Comparison of ENCODE assay signal across 1 cellular context in the genomic region with DNA sequence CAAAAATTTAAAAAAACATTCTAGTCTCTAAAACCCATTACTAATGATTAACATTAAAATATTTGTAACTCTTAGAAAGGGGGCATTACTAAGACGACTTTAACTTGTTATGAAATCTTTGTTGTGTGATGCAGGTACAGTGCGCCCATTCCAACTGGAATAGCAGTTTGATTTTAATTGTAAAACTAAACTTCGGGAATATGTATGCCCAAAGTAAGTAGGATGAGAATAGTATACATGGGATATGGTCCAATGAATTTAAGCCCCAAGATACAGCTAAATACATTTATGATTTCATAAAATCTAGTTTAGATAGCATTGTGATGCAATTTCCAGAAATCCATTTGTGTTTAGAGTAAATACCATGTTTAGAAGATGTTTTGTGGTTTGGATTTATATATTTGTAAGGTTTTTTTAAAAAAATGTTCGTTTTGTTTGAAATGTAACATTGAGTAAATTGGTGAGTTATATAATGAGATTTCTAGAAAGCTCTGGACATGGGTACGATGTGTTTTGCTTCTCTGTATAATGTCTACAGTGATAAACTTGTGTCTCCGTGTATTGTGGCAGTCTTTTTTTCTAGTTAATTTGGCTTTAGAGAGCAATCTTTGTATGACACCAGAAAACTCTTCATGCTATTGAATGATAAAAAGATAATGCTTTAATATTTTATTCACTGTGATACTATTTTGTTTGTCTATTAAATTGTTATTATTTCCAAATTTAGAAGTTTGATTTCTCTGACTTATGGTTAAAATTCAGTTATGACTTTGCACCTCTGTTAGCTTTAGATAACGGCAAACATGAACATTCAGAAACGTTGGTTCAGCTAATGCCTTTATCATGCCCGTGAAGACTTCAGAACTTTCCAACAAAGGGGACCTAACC.
A peak's percentile ranks its signal among the peaks of the same experiment; 100 is the strongest.
TF ChIP-seq lines count a peak whose summit lies in the region.

No MANE protein-coding gene starts in this region.

TF ChIP-seq in K562, 482 proteins besides CTCF, POLR2A, EP300 and RAD21 (continued from another document):
- TF ChIP-seq, protein P1, sequence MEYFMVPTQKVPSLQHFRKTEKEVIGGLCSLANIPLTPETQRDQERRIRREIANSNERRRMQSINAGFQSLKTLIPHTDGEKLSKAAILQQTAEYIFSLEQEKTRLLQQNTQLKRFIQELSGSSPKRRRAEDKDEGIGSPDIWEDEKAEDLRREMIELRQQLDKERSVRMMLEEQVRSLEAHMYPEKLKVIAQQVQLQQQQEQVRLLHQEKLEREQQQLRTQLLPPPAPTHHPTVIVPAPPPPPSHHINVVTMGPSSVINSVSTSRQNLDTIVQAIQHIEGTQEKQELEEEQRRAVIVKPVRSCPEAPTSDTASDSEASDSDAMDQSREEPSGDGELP (CRISPR knock-in tag; IDR thresholded peaks at IDR 0.05; ENCODE audit: borderline replicate concordance) = no peak
- no peak for TF ChIP-seq TAF15 (IDR thresholded peaks at IDR 0.05; ENCODE audit: low read depth, low read length)
- peak; percentile 68 for TF ChIP-seq C11orf30 (IDR thresholded peaks at IDR 0.05; ENCODE audit: low read depth)
- TF ChIP-seq TBP (optimal IDR thresholded peaks at IDR 0.05; ENCODE audit: low read depth, low read length) = no peak
- 0 out of 2 replicates have a peak, but pooled peaks have one; percentile 38 for TF ChIP-seq NCOA6 (IDR thresholded peaks at IDR 0.05)
- TF ChIP-seq, protein P2, sequence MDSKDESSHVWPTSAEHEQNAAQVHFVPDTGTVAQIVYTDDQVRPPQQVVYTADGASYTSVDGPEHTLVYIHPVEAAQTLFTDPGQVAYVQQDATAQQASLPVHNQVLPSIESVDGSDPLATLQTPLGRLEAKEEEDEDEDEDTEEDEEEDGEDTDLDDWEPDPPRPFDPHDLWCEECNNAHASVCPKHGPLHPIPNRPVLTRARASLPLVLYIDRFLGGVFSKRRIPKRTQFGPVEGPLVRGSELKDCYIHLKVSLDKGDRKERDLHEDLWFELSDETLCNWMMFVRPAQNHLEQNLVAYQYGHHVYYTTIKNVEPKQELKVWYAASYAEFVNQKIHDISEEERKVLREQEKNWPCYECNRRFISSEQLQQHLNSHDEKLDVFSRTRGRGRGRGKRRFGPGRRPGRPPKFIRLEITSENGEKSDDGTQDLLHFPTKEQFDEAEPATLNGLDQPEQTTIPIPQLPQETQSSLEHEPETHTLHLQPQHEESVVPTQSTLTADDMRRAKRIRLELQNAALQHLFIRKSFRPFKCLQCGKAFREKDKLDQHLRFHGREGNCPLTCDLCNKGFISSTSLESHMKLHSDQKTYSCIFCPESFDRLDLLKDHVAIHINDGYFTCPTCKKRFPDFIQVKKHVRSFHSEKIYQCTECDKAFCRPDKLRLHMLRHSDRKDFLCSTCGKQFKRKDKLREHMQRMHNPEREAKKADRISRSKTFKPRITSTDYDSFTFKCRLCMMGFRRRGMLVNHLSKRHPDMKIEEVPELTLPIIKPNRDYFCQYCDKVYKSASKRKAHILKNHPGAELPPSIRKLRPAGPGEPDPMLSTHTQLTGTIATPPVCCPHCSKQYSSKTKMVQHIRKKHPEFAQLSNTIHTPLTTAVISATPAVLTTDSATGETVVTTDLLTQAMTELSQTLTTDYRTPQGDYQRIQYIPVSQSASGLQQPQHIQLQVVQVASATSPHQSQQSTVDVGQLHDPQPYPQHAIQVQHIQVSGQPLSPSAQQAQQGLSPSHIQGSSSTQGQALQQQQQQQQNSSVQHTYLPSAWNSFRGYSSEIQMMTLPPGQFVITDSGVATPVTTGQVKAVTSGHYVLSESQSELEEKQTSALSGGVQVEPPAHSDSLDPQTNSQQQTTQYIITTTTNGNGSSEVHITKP (IDR thresholded peaks at IDR 0.05; ENCODE audit: partially characterized antibody) = peak; percentile 8
- TF ChIP-seq GATAD2A (IDR thresholded peaks at IDR 0.05) = no peak
- TF ChIP-seq MEIS2 (IDR thresholded peaks at IDR 0.05; ENCODE audit: partially characterized antibody) = no peak
- no peak for TF ChIP-seq ZFPM2 (CRISPR knock-in tag; IDR thresholded peaks at IDR 0.05)
- 0 out of 4 replicates have a peak, but pooled peaks have one; percentile 5 to 26 for TF ChIP-seq KDM1A (IDR thresholded peaks at IDR 0.05)
- TF ChIP-seq, protein P3, sequence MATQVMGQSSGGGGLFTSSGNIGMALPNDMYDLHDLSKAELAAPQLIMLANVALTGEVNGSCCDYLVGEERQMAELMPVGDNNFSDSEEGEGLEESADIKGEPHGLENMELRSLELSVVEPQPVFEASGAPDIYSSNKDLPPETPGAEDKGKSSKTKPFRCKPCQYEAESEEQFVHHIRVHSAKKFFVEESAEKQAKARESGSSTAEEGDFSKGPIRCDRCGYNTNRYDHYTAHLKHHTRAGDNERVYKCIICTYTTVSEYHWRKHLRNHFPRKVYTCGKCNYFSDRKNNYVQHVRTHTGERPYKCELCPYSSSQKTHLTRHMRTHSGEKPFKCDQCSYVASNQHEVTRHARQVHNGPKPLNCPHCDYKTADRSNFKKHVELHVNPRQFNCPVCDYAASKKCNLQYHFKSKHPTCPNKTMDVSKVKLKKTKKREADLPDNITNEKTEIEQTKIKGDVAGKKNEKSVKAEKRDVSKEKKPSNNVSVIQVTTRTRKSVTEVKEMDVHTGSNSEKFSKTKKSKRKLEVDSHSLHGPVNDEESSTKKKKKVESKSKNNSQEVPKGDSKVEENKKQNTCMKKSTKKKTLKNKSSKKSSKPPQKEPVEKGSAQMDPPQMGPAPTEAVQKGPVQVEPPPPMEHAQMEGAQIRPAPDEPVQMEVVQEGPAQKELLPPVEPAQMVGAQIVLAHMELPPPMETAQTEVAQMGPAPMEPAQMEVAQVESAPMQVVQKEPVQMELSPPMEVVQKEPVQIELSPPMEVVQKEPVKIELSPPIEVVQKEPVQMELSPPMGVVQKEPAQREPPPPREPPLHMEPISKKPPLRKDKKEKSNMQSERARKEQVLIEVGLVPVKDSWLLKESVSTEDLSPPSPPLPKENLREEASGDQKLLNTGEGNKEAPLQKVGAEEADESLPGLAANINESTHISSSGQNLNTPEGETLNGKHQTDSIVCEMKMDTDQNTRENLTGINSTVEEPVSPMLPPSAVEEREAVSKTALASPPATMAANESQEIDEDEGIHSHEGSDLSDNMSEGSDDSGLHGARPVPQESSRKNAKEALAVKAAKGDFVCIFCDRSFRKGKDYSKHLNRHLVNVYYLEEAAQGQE (CRISPR knock-in tag; IDR thresholded peaks at IDR 0.05; ENCODE audit: low read depth) = no peak
- TF ChIP-seq ZNF584 (CRISPR knock-in tag; IDR thresholded peaks at IDR 0.05; ENCODE audit: low read depth) = peak; percentile 38
- TF ChIP-seq MYBL2 (IDR thresholded peaks at IDR 0.05; ENCODE audit: low read depth) = peak; percentile 5; the same call in 1 of the 2 replicates
- no peak for TF ChIP-seq MYBL2 (CRISPR knock-in tag; IDR thresholded peaks at IDR 0.05; ENCODE audit: borderline replicate concordance)
- no peak for TF ChIP-seq MBD2 (IDR thresholded peaks at IDR 0.05; ENCODE audit: borderline replicate concordance, low read depth)
- TF ChIP-seq BRCA1 (IDR thresholded peaks at IDR 0.05) = no peak
- TF ChIP-seq BRCA1 (CRISPR knock-in tag; IDR thresholded peaks at IDR 0.05) = no peak
- TF ChIP-seq ARHGAP35 (IDR thresholded peaks at IDR 0.05; ENCODE audit: partially characterized antibody) = no peak
- no peak for TF ChIP-seq SIN3A (IDR thresholded peaks at IDR 0.05; ENCODE audit: borderline replicate concordance in 2 of 2, control insufficient read depth in 1 of 2, low read depth in 2 of 2, low read length in 2 of 2)
- TF ChIP-seq, protein P4, sequence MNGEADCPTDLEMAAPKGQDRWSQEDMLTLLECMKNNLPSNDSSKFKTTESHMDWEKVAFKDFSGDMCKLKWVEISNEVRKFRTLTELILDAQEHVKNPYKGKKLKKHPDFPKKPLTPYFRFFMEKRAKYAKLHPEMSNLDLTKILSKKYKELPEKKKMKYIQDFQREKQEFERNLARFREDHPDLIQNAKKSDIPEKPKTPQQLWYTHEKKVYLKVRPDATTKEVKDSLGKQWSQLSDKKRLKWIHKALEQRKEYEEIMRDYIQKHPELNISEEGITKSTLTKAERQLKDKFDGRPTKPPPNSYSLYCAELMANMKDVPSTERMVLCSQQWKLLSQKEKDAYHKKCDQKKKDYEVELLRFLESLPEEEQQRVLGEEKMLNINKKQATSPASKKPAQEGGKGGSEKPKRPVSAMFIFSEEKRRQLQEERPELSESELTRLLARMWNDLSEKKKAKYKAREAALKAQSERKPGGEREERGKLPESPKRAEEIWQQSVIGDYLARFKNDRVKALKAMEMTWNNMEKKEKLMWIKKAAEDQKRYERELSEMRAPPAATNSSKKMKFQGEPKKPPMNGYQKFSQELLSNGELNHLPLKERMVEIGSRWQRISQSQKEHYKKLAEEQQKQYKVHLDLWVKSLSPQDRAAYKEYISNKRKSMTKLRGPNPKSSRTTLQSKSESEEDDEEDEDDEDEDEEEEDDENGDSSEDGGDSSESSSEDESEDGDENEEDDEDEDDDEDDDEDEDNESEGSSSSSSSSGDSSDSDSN (IDR thresholded peaks at IDR 0.05; ENCODE audit: borderline replicate concordance in 1 of 2, low read depth in 2 of 2, low read length in 2 of 2) = no peak
- TF ChIP-seq, protein P5, sequence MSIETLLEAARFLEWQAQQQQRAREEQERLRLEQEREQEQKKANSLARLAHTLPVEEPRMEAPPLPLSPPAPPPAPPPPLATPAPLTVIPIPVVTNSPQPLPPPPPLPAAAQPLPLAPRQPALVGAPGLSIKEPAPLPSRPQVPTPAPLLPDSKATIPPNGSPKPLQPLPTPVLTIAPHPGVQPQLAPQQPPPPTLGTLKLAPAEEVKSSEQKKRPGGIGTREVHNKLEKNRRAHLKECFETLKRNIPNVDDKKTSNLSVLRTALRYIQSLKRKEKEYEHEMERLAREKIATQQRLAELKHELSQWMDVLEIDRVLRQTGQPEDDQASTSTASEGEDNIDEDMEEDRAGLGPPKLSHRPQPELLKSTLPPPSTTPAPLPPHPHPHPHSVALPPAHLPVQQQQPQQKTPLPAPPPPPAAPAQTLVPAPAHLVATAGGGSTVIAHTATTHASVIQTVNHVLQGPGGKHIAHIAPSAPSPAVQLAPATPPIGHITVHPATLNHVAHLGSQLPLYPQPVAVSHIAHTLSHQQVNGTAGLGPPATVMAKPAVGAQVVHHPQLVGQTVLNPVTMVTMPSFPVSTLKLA (conservative IDR thresholded peaks at IDR 0.05) = 0 out of 4 replicates have a peak, but pooled peaks of 1 of the 2 experiments have one; percentile 11
- TF ChIP-seq, protein P6, sequence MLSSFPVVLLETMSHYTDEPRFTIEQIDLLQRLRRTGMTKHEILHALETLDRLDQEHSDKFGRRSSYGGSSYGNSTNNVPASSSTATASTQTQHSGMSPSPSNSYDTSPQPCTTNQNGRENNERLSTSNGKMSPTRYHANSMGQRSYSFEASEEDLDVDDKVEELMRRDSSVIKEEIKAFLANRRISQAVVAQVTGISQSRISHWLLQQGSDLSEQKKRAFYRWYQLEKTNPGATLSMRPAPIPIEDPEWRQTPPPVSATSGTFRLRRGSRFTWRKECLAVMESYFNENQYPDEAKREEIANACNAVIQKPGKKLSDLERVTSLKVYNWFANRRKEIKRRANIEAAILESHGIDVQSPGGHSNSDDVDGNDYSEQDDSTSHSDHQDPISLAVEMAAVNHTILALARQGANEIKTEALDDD (IDR thresholded peaks at IDR 0.05) = no peak
- no peak for TF ChIP-seq POLR2B (IDR thresholded peaks at IDR 0.05; ENCODE audit: low read depth, partially characterized antibody)
- TF ChIP-seq KDM4B (IDR thresholded peaks at IDR 0.05; ENCODE audit: borderline replicate concordance in 2 of 2, low read depth in 1 of 2) = no peak
- no peak for TF ChIP-seq NRF1 (conservative IDR thresholded peaks at IDR 0.05 in 1 of 2, IDR thresholded peaks at IDR 0.05 in 1 of 2)
- TF ChIP-seq, protein P7, sequence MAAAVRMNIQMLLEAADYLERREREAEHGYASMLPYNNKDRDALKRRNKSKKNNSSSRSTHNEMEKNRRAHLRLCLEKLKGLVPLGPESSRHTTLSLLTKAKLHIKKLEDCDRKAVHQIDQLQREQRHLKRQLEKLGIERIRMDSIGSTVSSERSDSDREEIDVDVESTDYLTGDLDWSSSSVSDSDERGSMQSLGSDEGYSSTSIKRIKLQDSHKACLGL (CRISPR knock-in tag; IDR thresholded peaks at IDR 0.05; ENCODE audit: borderline replicate concordance, poor library complexity, severe bottlenecking) = no peak
- TF ChIP-seq NFIC (IDR thresholded peaks at IDR 0.05) = peak; percentile 44; the same call in 1 of the 2 replicates
- TF ChIP-seq SAFB2 (IDR thresholded peaks at IDR 0.05; ENCODE audit: borderline replicate concordance, low read depth, low read length, severe bottlenecking) = no peak
- TF ChIP-seq ZNF778 (CRISPR knock-in tag; IDR thresholded peaks at IDR 0.05) = no peak
- TF ChIP-seq MECOM (CRISPR knock-in tag; IDR thresholded peaks at IDR 0.05) = no peak; the same call in 1 of the 2 replicates
- no peak for TF ChIP-seq ESRRB (CRISPR knock-in tag; IDR thresholded peaks at IDR 0.05; ENCODE audit: borderline replicate concordance)
- 0 out of 2 replicates have a peak, but pooled peaks have one; percentile 28 for TF ChIP-seq PTTG1 (tag; IDR thresholded peaks at IDR 0.05; ENCODE audit: low read depth)
- TF ChIP-seq GABPA (tag; conservative IDR thresholded peaks at IDR 0.05; ENCODE audit: low read depth) = 0 out of 2 replicates have a peak, but pooled peaks have one; percentile 1
- peak; percentile 67 for TF ChIP-seq TRIM24 (IDR thresholded peaks at IDR 0.05)
- no peak for TF ChIP-seq KLF10 (CRISPR knock-in tag; IDR thresholded peaks at IDR 0.05)
- no peak; the same call in 1 of the 2 replicates for TF ChIP-seq GATAD2B (IDR thresholded peaks at IDR 0.05; ENCODE audit: borderline replicate concordance)
- TF ChIP-seq CREB1 (IDR thresholded peaks at IDR 0.05) = no peak
- no peak for TF ChIP-seq CREB1 (CRISPR knock-in tag; IDR thresholded peaks at IDR 0.05)
- no peak for TF ChIP-seq PRPF4 (IDR thresholded peaks at IDR 0.05; ENCODE audit: insufficient read depth, low read depth, low read length, poor library complexity, severe bottlenecking)
- TF ChIP-seq, protein P8, sequence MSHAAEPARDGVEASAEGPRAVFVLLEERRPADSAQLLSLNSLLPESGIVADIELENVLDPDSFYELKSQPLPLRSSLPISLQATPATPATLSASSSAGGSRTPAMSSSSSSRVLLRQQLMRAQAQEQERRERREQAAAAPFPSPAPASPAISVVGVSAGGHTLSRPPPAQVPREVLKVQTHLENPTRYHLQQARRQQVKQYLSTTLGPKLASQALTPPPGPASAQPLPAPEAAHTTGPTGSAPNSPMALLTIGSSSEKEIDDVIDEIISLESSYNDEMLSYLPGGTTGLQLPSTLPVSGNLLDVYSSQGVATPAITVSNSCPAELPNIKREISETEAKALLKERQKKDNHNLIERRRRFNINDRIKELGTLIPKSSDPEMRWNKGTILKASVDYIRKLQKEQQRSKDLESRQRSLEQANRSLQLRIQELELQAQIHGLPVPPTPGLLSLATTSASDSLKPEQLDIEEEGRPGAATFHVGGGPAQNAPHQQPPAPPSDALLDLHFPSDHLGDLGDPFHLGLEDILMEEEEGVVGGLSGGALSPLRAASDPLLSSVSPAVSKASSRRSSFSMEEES (CRISPR knock-in tag; IDR thresholded peaks at IDR 0.05) = no peak
- TF ChIP-seq, protein P9, sequence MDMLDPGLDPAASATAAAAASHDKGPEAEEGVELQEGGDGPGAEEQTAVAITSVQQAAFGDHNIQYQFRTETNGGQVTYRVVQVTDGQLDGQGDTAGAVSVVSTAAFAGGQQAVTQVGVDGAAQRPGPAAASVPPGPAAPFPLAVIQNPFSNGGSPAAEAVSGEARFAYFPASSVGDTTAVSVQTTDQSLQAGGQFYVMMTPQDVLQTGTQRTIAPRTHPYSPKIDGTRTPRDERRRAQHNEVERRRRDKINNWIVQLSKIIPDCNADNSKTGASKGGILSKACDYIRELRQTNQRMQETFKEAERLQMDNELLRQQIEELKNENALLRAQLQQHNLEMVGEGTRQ (CRISPR knock-in tag; IDR thresholded peaks at IDR 0.05) = no peak
- TF ChIP-seq ZKSCAN3 (CRISPR knock-in tag; IDR thresholded peaks at IDR 0.05) = no peak
